Comparison of ENCODE assay signal across 8 cellular contexts in genomic region chr15:75453703-75454470, GRCh38. TPM values are rescaled to one million over a fixed set of nuclear protein-coding genes. Genes with fewer than 3 reads are reported as not detected.
DNase-seq lines count a peak whose midpoint lies in the region; ATAC-seq, FAIRE-seq and TF ChIP-seq lines count a peak whose summit lies in the region.

No MANE protein-coding gene starts in this region.

- no peaks in the 10 kb centered on the region for H3K27me3 Mint-ChIP-seq in Caco-2 (ENCODE audit: insufficient read depth, unreplicated experiment)
- no peaks in the 10 kb centered on the region for H3K27me3 Mint-ChIP-seq in activated CD8-positive, alpha-beta memory T cell treated with anti-CD3 and anti-CD28 coated beads, Interleukin-2, amount 10 ng/mL, durations not matched to agents 7 days and 5 days
- H3K27me3 Mint-ChIP-seq in effector memory CD8-positive, alpha-beta T cell: no peaks in the 10 kb centered on the region

- peak overlapping the region; percentile 74 for H3K4me3 Mint-ChIP-seq in Caco-2 (ENCODE audit: unreplicated experiment)
- H3K4me3 Mint-ChIP-seq in activated CD8-positive, alpha-beta memory T cell treated with anti-CD3 and anti-CD28 coated beads, Interleukin-2, amount 10 ng/mL, durations not matched to agents 7 days and 5 days: peak overlapping the region; percentile 98
- H3K4me3 Mint-ChIP-seq in effector memory CD8-positive, alpha-beta T cell: peak overlapping the region; percentile 99

- peak; percentile 88 for FAIRE-seq in HTR-8/SVneo (lab: Jason Lieb, UNC)

- no TSS peak for BruUV-seq in Caco-2 (replicated peaks; lab: Mats Ljungman, UMichigan)

- no peaks in the 10 kb centered on the region for H3K9me3 ChIP-seq in Caco-2

- POLR2A ChIA-PET in Caco-2 (lab: Charles Lee): interaction anchor here (0.5 to 3.3 kb wide), 9 partner anchors 7 to 285 kb away, joined by 3 to 51 read pairs (median 7); partner anchors contain the start of genes IMP3, MAN2C1 and SNX33

- H3K9me3 Mint-ChIP-seq in Caco-2 (ENCODE audit: unreplicated experiment): no peaks in the 10 kb centered on the region
- no peaks in the 10 kb centered on the region for H3K9me3 Mint-ChIP-seq in activated CD8-positive, alpha-beta memory T cell treated with anti-CD3 and anti-CD28 coated beads, Interleukin-2, amount 10 ng/mL, durations not matched to agents 7 days and 5 days (ENCODE audit: low read depth)
- no peaks in the 10 kb centered on the region for H3K9me3 Mint-ChIP-seq in effector memory CD8-positive, alpha-beta T cell

- H3K36me3 Mint-ChIP-seq in Caco-2 (ENCODE audit: insufficient read depth, unreplicated experiment): peaks cover 56% of the 10 kb centered on the region
- no peaks in the 10 kb centered on the region for H3K36me3 Mint-ChIP-seq in activated CD8-positive, alpha-beta memory T cell treated with anti-CD3 and anti-CD28 coated beads, Interleukin-2, amount 10 ng/mL, durations not matched to agents 7 days and 5 days
- peaks cover 49% of the 10 kb centered on the region for H3K36me3 Mint-ChIP-seq in effector memory CD8-positive, alpha-beta T cell (ENCODE audit: insufficient read depth)

- peaks cover 23% of the 10 kb centered on the region; the same call in 1 of the 2 replicates for H3K4me1 ChIP-seq in Caco-2

- DNase-seq in Caco-2: peak; percentile 98 to 99
- peak; percentile 96 for DNase-seq in HTR-8/SVneo (ENCODE audit: insufficient read length, low spot score)
- peak; percentile 100 for DNase-seq in NOMO-1 treated with DMSO at 0.1 percent for 48 hours (lab: John Stamatoyannopoulos, UW; ENCODE audit: unreplicated experiment)
- peak; percentile 99 for DNase-seq in activated CD8-positive, alpha-beta memory T cell treated with anti-CD3 and anti-CD28 coated beads, Interleukin-2, amount 10 ng/mL, durations not matched to agents 7 days and 5 days
- peak; percentile 94 to 97 (median 95) for DNase-seq in effector memory CD8-positive, alpha-beta T cell
- DNase-seq in medulla oblongata (ENCODE audit: extremely low spot score): peak; percentile 100
- peak; percentile 92 to 96 (median 96) for DNase-seq in stimulated activated CD4-positive, alpha-beta T cell treated with anti-CD3 and anti-CD28 coated beads, TNF-alpha, amount 100 ng/mL, for 48 hours (ENCODE audit: low read depth in 3 of 3)

- H3K27ac Mint-ChIP-seq in Caco-2 (ENCODE audit: unreplicated experiment): peak overlapping the region; percentile 89
- H3K27ac Mint-ChIP-seq in activated CD8-positive, alpha-beta memory T cell treated with anti-CD3 and anti-CD28 coated beads, Interleukin-2, amount 10 ng/mL, durations not matched to agents 7 days and 5 days: peak overlapping the region; percentile 98
- H3K27ac Mint-ChIP-seq in effector memory CD8-positive, alpha-beta T cell: peak overlapping the region; percentile 97

- no peaks in the 10 kb centered on the region for H3K36me3 ChIP-seq in Caco-2 (ENCODE audit: control insufficient read depth, insufficient read depth, low read length)

- H3K4me1 Mint-ChIP-seq in Caco-2 (ENCODE audit: low read depth, unreplicated experiment): peaks cover 14% of the 10 kb centered on the region
- peaks cover 28% of the 10 kb centered on the region for H3K4me1 Mint-ChIP-seq in activated CD8-positive, alpha-beta memory T cell treated with anti-CD3 and anti-CD28 coated beads, Interleukin-2, amount 10 ng/mL, durations not matched to agents 7 days and 5 days
- peaks cover 34 to 38% of the 10 kb centered on the region in 2 donors for H3K4me1 Mint-ChIP-seq in effector memory CD8-positive, alpha-beta T cell (ENCODE audit: low read depth in 2 of 2)

- ATAC-seq in GM21367 (IDR thresholded peaks at IDR 0.05; ENCODE audit: unreplicated experiment): peak; percentile 22
- ATAC-seq in activated CD8-positive, alpha-beta memory T cell treated with anti-CD3 and anti-CD28 coated beads, Interleukin-2, amount 10 ng/mL, durations not matched to agents 7 days and 5 days: peak; percentile 50
- peak; percentile 41 for ATAC-seq in effector memory CD8-positive, alpha-beta T cell (replicated peaks)

- CTCF ChIA-PET in Caco-2 (lab: Charles Lee): interaction anchor here (0.7 to 3.5 kb wide), 9 partner anchors 54 to 233 kb away, joined by 3 to 26 read pairs (median 4); partner anchors contain the start of genes IMP3, MAN2C1 and PTPN9
- CTCF ChIA-PET in activated CD8-positive, alpha-beta memory T cell treated with anti-CD3 and anti-CD28 coated beads, Interleukin-2, amount 10 ng/mL, durations not matched to agents 7 days and 5 days (lab: Charles Lee): interaction anchor here (0.6 to 7.2 kb wide), 14 partner anchors 8 to 667 kb away, joined by 3 to 59 read pairs (median 4); partner anchors contain the start of genes IMP3, MAN2C1, PTPN9 and SNUPN

- TF ChIP-seq CTCF in Caco-2 (IDR thresholded peaks at IDR 0.05; ENCODE audit: insufficient read depth in 1 of 2, low read depth in 1 of 2, low read length in 1 of 2, severe bottlenecking in 1 of 2, unreplicated experiment in 1 of 2): no peak

- peak overlapping the region; percentile 78 for H3K4me3 ChIP-seq in Caco-2 (ENCODE audit: low read depth, low read length)

- intact Hi-C loops in Caco-2 (cut with micrococcal nuclease; ENCODE audit: unreplicated experiment): loop anchor here (2.0 to 5.0 kb wide), 2 partner anchors 78 to 187 kb away; partner anchors contain the start of gene IMP3

- H3K27me3 ChIP-seq in Caco-2 (replicated peaks; ENCODE audit: control insufficient read depth, insufficient read depth, low read length): no peaks in the 10 kb centered on the region

RNA-seq across cellular contexts. Expression of gene SIN3A, which starts 2.4 kb away (rescaled TPM):
- total RNA-seq in Caco-2 (2022): 64.4 and 67.1 TPM in 2 replicates
- total RNA-seq in activated CD8-positive, alpha-beta memory T cell treated with anti-CD3 and anti-CD28 coated beads, Interleukin-2, amount 10 ng/mL, durations not matched to agents 7 days and 5 days: 100 to 1,000 TPM; 100 to 111 TPM

Comparison
In these comparisons a context has a peak if more than half of its experiments do, and no peak if none do; other contexts are left out.
1. Peak in every context shown above with its lines: DNase-seq, ATAC-seq and H3K4me3 ChIP-seq.